ENCODE assay signal across 30 cellular contexts in the genomic region with DNA sequence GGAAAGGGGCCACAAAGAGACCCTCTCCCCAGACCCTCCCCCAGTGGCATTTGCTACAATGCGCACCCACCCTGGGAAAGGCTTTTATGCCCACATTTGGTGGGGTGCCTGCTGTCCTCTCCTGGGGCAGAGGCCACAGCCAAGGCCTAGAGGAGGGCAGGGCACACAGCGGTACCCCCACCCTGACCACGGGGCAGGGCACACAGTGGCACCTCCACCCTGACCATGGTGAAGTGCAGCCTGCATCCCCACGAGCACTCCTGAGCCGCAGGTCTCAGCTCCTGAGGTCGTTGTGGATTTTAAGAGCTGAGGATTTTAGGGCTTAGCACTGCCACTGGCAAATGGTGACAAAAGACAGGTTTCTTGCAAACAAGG.
"Had no signal": no experiment of that assay in that cellular context is flagged by ENCODE, and none has a peak within 500 bp of the region (broad histone marks: within the 10 kb centered on the region; RNA-seq: fewer than 3 reads in every experiment).

No MANE protein-coding gene starts in this region.

- DNase-seq: activated B cell treated with CpG ODN at 0.5 μM for 24 hours; activated CD4-positive, alpha-beta T cell treated with anti-CD3 and anti-CD28 coated beads for 48 hours; activated CD4-positive, alpha-beta T cell treated with anti-CD3 and anti-CD28 coated beads, Interleukin-2, amount 50 U/mL, for 1 hour; activated CD4-positive, alpha-beta T cell treated with anti-CD3 and anti-CD28 coated beads, Interleukin-2, amount 50 U/mL, for 48 hours; activated CD8-positive, alpha-beta memory T cell treated with anti-CD3 and anti-CD28 coated beads for 24 hours; activated CD8-positive, alpha-beta T cell treated with anti-CD3 and anti-CD28 coated beads for 36 hours; activated effector memory CD4-positive, alpha-beta T cell treated with Interleukin-2 at 50 U/mL for 16 hours; activated gamma-delta T cell treated with Interleukin-2 at 50 U/mL for 16 hours; activated naive CD4-positive, alpha-beta T cell treated with anti-CD3 and anti-CD28 coated beads, Interleukin-2, amount 50 U/mL, for 16 hours; activated naive CD4-positive, alpha-beta T cell treated with Interleukin-2 at 50 U/mL for 16 hours; activated T-cell treated with anti-CD3 and anti-CD28 coated beads, Interleukin-2, amount 50 U/mL, for 4 hours; amniotic stem cell; anterior cingulate cortex; brain microvascular endothelial cell; caudate nucleus; effector CD8-positive, alpha-beta T cell; endodermal cell; foreskin keratinocyte; gastrocnemius medialis; glutamatergic neuron; heart left ventricle; T-cell; T1000; WERI-Rb-1 had no signal

- H3K27me3 ChIP-seq: brain microvascular endothelial cell, foreskin keratinocyte, gastrocnemius medialis, heart left ventricle had no signal

- H3K4me1 ChIP-seq: foreskin keratinocyte, gastrocnemius medialis had no signal

- H3K4me1 Mint-ChIP-seq: activated B cell treated with CpG ODN at 0.5 μM for 24 hours; activated T-helper 17 cell treated with anti-CD3 and anti-CD28 coated beads, Interleukin-2, amount 50 U/mL, for 72 hours had no signal

- H3K27ac Mint-ChIP-seq: activated B cell treated with CpG ODN at 0.5 μM for 24 hours; activated CD8-positive, alpha-beta T cell treated with anti-CD3 and anti-CD28 coated beads for 36 hours; activated naive CD8-positive, alpha-beta T cell; endodermal cell; T-cell; T-helper 1 cell treated with Interleukin-12 subunit alpha and Interleukin-12 subunit beta and Interleukin-4 antibody, amounts not matched to agents 30 μg/mL and 1 μg/mL, for 36 hours; T-helper 2 cell treated with Interferon-gamma antibody and Interleukin-4, amounts not matched to agents 5 μg/mL and 100 μg/mL, for 36 hours had no signal

- ATAC-seq: activated CD4-positive, CD25-positive, alpha-beta regulatory T cell treated with anti-CD3 and anti-CD28 coated beads, Interleukin-2, amount 50 U/mL, for 24 hours; activated CD8-positive, alpha-beta T cell treated with anti-CD3 and anti-CD28 coated beads for 36 hours; activated T-cell treated with anti-CD3 and anti-CD28 coated beads, Interleukin-2, amount 50 U/mL, for 4 hours; activated T-helper 17 cell treated with anti-CD3 and anti-CD28 coated beads, Interleukin-2, amount 50 U/mL, for 72 hours; esophagus mucosa; foreskin keratinocyte; gastrocnemius medialis; heart left ventricle; T-cell had no signal

- H3K4me3 Mint-ChIP-seq: activated B cell treated with CpG ODN at 0.5 μM for 24 hours; activated CD8-positive, alpha-beta T cell treated with anti-CD3 and anti-CD28 coated beads for 36 hours; activated naive CD8-positive, alpha-beta T cell; activated T-cell treated with anti-CD3 and anti-CD28 coated beads, Interleukin-2, amount 50 U/mL, for 4 hours; activated T-helper 17 cell treated with anti-CD3 and anti-CD28 coated beads, Interleukin-2, amount 50 U/mL, for 72 hours; endodermal cell; T-cell; T-helper 1 cell treated with Interleukin-12 subunit alpha and Interleukin-12 subunit beta and Interleukin-4 antibody, amounts not matched to agents 30 μg/mL and 1 μg/mL, for 36 hours; T-helper 2 cell treated with Interferon-gamma antibody and Interleukin-4, amounts not matched to agents 5 μg/mL and 100 μg/mL, for 36 hours had no signal

- H3K4me3 ChIP-seq: gastrocnemius medialis, heart left ventricle had no signal

- H3K9me3 ChIP-seq: gastrocnemius medialis, heart left ventricle had no signal

- H3K27ac ChIP-seq: brain microvascular endothelial cell, foreskin keratinocyte, gastrocnemius medialis, heart left ventricle, WERI-Rb-1 had no signal

- H3K27me3 Mint-ChIP-seq: activated B cell treated with CpG ODN at 0.5 μM for 24 hours; activated CD8-positive, alpha-beta T cell treated with anti-CD3 and anti-CD28 coated beads for 36 hours; activated naive CD8-positive, alpha-beta T cell; activated T-helper 17 cell treated with anti-CD3 and anti-CD28 coated beads, Interleukin-2, amount 50 U/mL, for 72 hours; T-cell had no signal

- H3K36me3 Mint-ChIP-seq: activated naive CD8-positive, alpha-beta T cell had no signal
